In genomic region chr12:65279387-65280112, GRCh38 we compare ENCODE assay signal across 8 cellular contexts. TPM values are rescaled to one million over a fixed set of nuclear protein-coding genes. Genes with fewer than 3 reads are reported as not detected.
A peak's percentile ranks its signal among the peaks of the same experiment; 100 is the strongest.
DNase-seq lines count a peak whose midpoint lies in the region; ATAC-seq and TF ChIP-seq lines count a peak whose summit lies in the region.

No MANE protein-coding gene starts in this region.

- peaks cover 19% of the 10 kb centered on the region for H3K4me1 Mint-ChIP-seq in nephron progenitor cell

- intact Hi-C loops in dorsolateral prefrontal cortex (cut with DNase I) = loop anchor here in 1 of 2 donors (10.0 kb wide), 1 partner anchor 115 kb away; the partner anchor contains the start of gene LEMD3

- TF ChIP-seq CTCF in dorsolateral prefrontal cortex (IDR thresholded peaks at IDR 0.05 in 54 of 56, conservative IDR thresholded peaks at IDR 0.05 in 2 of 56; ENCODE audit: low read depth in 1 of 56, partially characterized antibody in 56 of 56) (no peak), nephron progenitor cell (IDR thresholded peaks at IDR 0.05) (no peak)

- H3K4me3 Mint-ChIP-seq in nephron progenitor cell = peak overlapping the region; percentile 81

- H3K36me3 Mint-ChIP-seq in nephron progenitor cell (ENCODE audit: low read depth) = no peaks in the 10 kb centered on the region

- peak overlapping the region; percentile 61 to 93 (median 81) for H3K4me3 ChIP-seq in dorsolateral prefrontal cortex

- DNase-seq in Kasumi-1 (lab: John Stamatoyannopoulos, UW) (peak; percentile 28 to 46), dorsolateral prefrontal cortex (peak in 1 of 10 donors; percentile 20), nephron progenitor cell (no peak), NCI-H2081 treated with DMSO at 0.1 percent for 48 hours (lab: John Stamatoyannopoulos, UW) (no peak), A172 (ENCODE audit: low spot score) (no peak), 8988T (no peak), NCI-H1694 (lab: John Stamatoyannopoulos, UW) (no peak)

- ATAC-seq in GM18498 (IDR thresholded peaks at IDR 0.05; ENCODE audit: unreplicated experiment) = peak; percentile 20

- H3K9me3 Mint-ChIP-seq in nephron progenitor cell = no peaks in the 10 kb centered on the region

- H3K27me3 ChIP-seq in dorsolateral prefrontal cortex = no peaks in the 10 kb centered on the region

- H3K27ac Mint-ChIP-seq in nephron progenitor cell = no peak overlapping the region

- peak overlapping the region in 33 of 59 donors; percentile 7 to 87 (median 77) for H3K27ac ChIP-seq in dorsolateral prefrontal cortex

- peaks cover 11% of the 10 kb centered on the region for H3K27me3 Mint-ChIP-seq in nephron progenitor cell (ENCODE audit: low read depth, poor library complexity)

RNA-seq across cellular contexts. Expression of gene MSRB3, which starts 1.1 kb away (rescaled TPM):
- 10 to 100 TPM in 119 of 120 experiments, 1 to 10 TPM in 1; 9.5 to 45.8 (median 20.7) TPM for total RNA-seq in dorsolateral prefrontal cortex
- total RNA-seq in A172 (2014; rRNA removed; shearing (Covaris generic)) = 5.1 and 6.3 TPM in 2 replicates

Comparison
In these comparisons a context has a peak if more than half of its experiments do, and no peak if none do; other contexts are left out.
1. DNase-seq: peak in Kasumi-1 (2 of 2); none in nephron progenitor cell (single experiment), NCI-H2081 treated with DMSO at 0.1 percent for 48 hours (single experiment), A172 (single experiment), 8988T (single experiment) and NCI-H1694 (single experiment).